In the genomic region with DNA sequence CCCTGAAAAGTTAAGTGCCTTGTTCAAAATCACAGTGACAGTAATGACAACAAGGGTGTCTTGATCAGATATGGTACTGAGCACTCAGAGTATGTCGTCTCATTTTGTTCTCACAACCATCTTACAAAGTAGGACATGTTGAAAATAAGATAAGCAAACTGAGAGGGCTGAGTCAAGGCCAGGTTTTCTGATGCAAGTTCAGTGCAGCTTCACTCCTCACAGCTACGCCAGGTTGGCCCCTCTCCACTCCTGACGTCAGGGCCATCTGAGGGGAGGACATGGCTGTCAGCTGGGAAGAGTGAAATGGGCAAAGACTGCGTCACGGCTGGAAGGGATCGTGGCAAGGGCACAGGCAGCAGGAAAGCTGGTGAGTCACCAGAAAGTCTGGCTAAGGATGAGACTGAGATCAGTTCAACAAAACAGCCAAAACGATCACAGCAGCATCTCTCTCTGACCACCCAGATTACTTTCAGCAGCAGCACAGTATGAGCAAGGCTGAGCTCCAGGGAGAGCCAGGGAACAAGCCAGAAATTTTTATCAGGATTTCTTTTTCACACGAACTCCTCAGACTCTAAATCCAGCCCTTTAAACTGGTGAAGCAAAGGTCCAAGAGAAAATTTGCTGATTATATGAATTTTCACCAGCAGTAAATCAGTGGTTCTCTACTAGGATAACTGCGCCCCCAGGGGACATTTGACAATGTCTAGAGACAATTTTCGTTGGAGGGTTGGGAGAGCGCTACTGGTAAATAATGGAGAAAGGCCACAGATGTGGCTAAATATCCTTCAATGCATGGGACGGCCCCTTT, we compare ENCODE assay signal across 1 cellular context.
TF ChIP-seq lines count a peak whose summit lies in the region.

No MANE protein-coding gene starts in this region.

TF ChIP-seq in K562, 482 proteins besides CTCF, POLR2A, EP300 and RAD21 (continued from another document and continues in another):
- TF ChIP-seq ZBTB40 (IDR thresholded peaks at IDR 0.05) = peak; percentile 15; the same call in 1 of the 2 replicates
- TF ChIP-seq ZBTB40 (CRISPR knock-in tag; IDR thresholded peaks at IDR 0.05) = no peak
- TF ChIP-seq PYGO2 (tag; IDR thresholded peaks at IDR 0.05) = no peak
- TF ChIP-seq POU5F1 (IDR thresholded peaks at IDR 0.05; ENCODE audit: borderline replicate concordance, low read depth, low read length, partially characterized antibody) = no peak
- TF ChIP-seq NEUROD1 (IDR thresholded peaks at IDR 0.05; ENCODE audit: borderline replicate concordance, low read depth, low read length, partially characterized antibody) = peak; percentile 62
- TF ChIP-seq MAX (CRISPR knock-in tag; IDR thresholded peaks at IDR 0.05) = no peak
- no peak for TF ChIP-seq HMGXB4 (CRISPR knock-in tag; IDR thresholded peaks at IDR 0.05)
- no peak for TF ChIP-seq KAT7 (CRISPR knock-in tag; IDR thresholded peaks at IDR 0.05; ENCODE audit: borderline replicate concordance)
- no peak for TF ChIP-seq SNIP1 (IDR thresholded peaks at IDR 0.05; ENCODE audit: low read depth)
- TF ChIP-seq SRF (CRISPR knock-in tag; IDR thresholded peaks at IDR 0.05) = no peak
- no peak for TF ChIP-seq ZNF507 (tag; conservative IDR thresholded peaks at IDR 0.05)
- no peak for TF ChIP-seq NCOA4 (IDR thresholded peaks at IDR 0.05; ENCODE audit: partially characterized antibody)
- peak; percentile 57 for TF ChIP-seq TAF9B (IDR thresholded peaks at IDR 0.05; ENCODE audit: partially characterized antibody)
- TF ChIP-seq, protein P1, sequence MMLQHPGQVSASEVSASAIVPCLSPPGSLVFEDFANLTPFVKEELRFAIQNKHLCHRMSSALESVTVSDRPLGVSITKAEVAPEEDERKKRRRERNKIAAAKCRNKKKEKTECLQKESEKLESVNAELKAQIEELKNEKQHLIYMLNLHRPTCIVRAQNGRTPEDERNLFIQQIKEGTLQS (IDR thresholded peaks at IDR 0.05) = peak; percentile 97
- TF ChIP-seq, protein P1 (CRISPR knock-in tag; conservative IDR thresholded peaks at IDR 0.05) = no peak
- TF ChIP-seq, protein P2, sequence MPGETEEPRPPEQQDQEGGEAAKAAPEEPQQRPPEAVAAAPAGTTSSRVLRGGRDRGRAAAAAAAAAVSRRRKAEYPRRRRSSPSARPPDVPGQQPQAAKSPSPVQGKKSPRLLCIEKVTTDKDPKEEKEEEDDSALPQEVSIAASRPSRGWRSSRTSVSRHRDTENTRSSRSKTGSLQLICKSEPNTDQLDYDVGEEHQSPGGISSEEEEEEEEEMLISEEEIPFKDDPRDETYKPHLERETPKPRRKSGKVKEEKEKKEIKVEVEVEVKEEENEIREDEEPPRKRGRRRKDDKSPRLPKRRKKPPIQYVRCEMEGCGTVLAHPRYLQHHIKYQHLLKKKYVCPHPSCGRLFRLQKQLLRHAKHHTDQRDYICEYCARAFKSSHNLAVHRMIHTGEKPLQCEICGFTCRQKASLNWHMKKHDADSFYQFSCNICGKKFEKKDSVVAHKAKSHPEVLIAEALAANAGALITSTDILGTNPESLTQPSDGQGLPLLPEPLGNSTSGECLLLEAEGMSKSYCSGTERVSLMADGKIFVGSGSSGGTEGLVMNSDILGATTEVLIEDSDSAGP (CRISPR knock-in tag; IDR thresholded peaks at IDR 0.05) = no peak
- no peak for TF ChIP-seq GTF2F1 (IDR thresholded peaks at IDR 0.05; ENCODE audit: low read depth, low read length)
- TF ChIP-seq RUNX1 (IDR thresholded peaks at IDR 0.05; ENCODE audit: low read depth) = no peak
- TF ChIP-seq KLF6 (CRISPR knock-in tag; IDR thresholded peaks at IDR 0.05; ENCODE audit: borderline replicate concordance) = no peak
- peak; percentile 2 for TF ChIP-seq FOS (IDR thresholded peaks at IDR 0.05; ENCODE audit: extremely low read depth, insufficient read length)
- no peak for TF ChIP-seq ZNF668 (CRISPR knock-in tag; IDR thresholded peaks at IDR 0.05)
- no peak for TF ChIP-seq PHB (CRISPR knock-in tag; IDR thresholded peaks at IDR 0.05)
- TF ChIP-seq SMAD1 (IDR thresholded peaks at IDR 0.05; ENCODE audit: low read depth, low read length, partially characterized antibody) = no peak
- peak; percentile 97 for TF ChIP-seq ATF7 (IDR thresholded peaks at IDR 0.05)
- TF ChIP-seq, protein P3, sequence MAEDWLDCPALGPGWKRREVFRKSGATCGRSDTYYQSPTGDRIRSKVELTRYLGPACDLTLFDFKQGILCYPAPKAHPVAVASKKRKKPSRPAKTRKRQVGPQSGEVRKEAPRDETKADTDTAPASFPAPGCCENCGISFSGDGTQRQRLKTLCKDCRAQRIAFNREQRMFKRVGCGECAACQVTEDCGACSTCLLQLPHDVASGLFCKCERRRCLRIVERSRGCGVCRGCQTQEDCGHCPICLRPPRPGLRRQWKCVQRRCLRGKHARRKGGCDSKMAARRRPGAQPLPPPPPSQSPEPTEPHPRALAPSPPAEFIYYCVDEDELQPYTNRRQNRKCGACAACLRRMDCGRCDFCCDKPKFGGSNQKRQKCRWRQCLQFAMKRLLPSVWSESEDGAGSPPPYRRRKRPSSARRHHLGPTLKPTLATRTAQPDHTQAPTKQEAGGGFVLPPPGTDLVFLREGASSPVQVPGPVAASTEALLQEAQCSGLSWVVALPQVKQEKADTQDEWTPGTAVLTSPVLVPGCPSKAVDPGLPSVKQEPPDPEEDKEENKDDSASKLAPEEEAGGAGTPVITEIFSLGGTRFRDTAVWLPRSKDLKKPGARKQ (CRISPR knock-in tag; IDR thresholded peaks at IDR 0.05) = no peak
- no peak for TF ChIP-seq ZC3H8 (IDR thresholded peaks at IDR 0.05)
- TF ChIP-seq ZNF217 (CRISPR knock-in tag; IDR thresholded peaks at IDR 0.05) = no peak
- peak; percentile 90 for TF ChIP-seq MAFG (tag; conservative IDR thresholded peaks at IDR 0.05)
- TF ChIP-seq HDGF (IDR thresholded peaks at IDR 0.05) = no peak
- TF ChIP-seq CREB1 (IDR thresholded peaks at IDR 0.05) = peak; percentile 78
- peak; percentile 84 for TF ChIP-seq CREB1 (CRISPR knock-in tag; IDR thresholded peaks at IDR 0.05)
- no peak for TF ChIP-seq BRCA1 (IDR thresholded peaks at IDR 0.05)
- TF ChIP-seq BRCA1 (CRISPR knock-in tag; IDR thresholded peaks at IDR 0.05) = no peak
- TF ChIP-seq SRSF1 (IDR thresholded peaks at IDR 0.05; ENCODE audit: low read depth, low read length) = no peak
- TF ChIP-seq, protein P4, sequence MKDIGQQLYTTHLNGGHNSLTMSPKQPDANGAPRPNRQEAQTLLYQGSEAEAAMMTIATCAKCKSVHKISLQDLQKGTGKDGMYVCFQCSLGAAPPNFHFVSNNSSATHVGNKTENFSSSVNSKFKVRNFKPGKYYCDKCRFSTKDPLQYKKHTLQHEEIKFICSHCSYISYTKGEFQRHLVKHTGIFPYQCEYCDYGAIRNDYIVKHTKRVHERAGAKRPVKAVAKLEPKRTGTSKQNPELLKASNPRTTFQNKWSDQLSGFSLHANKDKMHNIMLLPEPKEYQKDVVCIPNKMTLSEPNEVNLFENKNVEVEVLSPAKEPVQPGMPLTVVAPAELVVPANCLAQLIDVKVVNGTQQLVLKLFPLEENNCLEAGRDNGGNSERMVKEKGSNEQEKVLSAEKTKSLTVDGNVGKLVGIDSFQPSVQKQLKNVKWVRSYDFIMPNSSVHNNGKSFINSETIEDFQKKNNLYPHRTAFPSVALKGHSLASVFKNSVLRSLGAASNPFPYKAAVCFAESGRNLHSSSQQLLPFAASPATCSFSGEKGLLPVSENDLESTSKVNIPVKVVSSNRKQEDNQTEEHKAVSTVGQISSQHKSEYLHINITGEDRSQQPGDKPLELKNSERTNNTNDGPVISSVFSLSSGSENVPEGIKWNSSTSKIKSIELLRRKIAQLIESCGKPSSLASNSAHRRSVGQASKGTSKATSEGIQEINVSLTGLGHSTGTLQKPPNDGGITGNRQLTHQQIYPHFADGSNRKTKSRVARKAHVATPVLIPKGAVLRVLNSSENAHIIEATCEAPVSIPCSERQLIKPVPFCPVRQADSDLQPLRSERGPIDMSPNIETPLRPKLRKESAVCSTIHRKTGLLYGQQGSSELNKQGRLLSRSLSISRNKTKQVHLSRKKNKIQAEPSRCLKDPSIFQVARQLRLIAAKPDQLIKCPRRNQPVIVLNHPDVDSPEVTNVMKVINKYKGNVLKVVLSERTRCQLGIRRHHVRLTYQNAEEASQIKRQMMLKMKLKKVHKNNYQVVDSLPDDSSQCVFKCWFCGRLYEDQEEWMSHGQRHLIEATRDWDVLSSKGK (CRISPR knock-in tag; IDR thresholded peaks at IDR 0.05) = no peak
- TF ChIP-seq ZBED1 (IDR thresholded peaks at IDR 0.05) = no peak
- no peak for TF ChIP-seq HNRNPK (IDR thresholded peaks at IDR 0.05; ENCODE audit: low read depth, low read length, poor library complexity, severe bottlenecking)
- TF ChIP-seq ZFX (CRISPR knock-in tag; IDR thresholded peaks at IDR 0.05) = no peak
- TF ChIP-seq CBFA2T2 (conservative IDR thresholded peaks at IDR 0.05) = peak; percentile 86
- no peak for TF ChIP-seq ZC3H4 (CRISPR knock-in tag; IDR thresholded peaks at IDR 0.05; ENCODE audit: borderline replicate concordance)
- TF ChIP-seq SMAD2 (IDR thresholded peaks at IDR 0.05; ENCODE audit: low read depth, low read length) = no peak
- peak; percentile 95 to 96 for TF ChIP-seq KDM1A (IDR thresholded peaks at IDR 0.05)
